In the genomic region with DNA sequence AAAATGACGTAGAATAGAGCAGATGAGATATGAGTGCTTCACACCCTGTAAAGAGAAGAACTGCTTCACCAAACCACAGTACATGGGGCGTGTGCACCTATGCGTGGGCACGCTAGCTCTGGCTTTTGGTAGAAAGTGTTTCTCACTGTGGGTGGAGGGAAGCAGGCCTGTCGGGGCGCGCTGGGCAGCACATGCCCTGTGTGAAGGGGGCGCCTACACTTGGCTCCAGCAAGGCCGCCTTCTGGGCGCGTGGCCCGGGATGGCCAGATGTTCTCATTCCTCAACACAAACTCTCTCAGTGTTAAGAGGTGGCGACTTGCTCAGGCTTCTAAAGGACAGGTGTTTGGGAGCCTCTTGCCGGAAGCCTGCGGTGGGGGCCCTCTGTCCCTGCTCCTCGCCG, we compare ENCODE assay signal across 19 cellular contexts.
DNase-seq lines count a peak whose midpoint lies in the region; ATAC-seq and TF ChIP-seq lines count a peak whose summit lies in the region.
"Had no signal": no experiment of that assay in that cellular context is flagged by ENCODE, and none has a peak within 500 bp of the region (broad histone marks: within the 10 kb centered on the region; RNA-seq: fewer than 3 reads in every experiment).

No MANE protein-coding gene starts in this region.

- no peak overlapping the region for H3K27ac ChIP-seq in HEK293 (ENCODE audit: extremely low read depth, low read depth, low read length)
- H3K27ac ChIP-seq in mammary epithelial cell (ENCODE audit: insufficient read depth, low read depth, low read length) = no peak overlapping the region
- no peak overlapping the region for H3K27ac ChIP-seq in neuronal stem cell (replicated peaks; ENCODE audit: low read length)
- H3K27ac ChIP-seq: BLaER1 treated with 17β-estradiol and CSF1 and Interleukin-3, amounts not matched to agents 10 nM and 100 nM; HL-60 had no signal

- H3K27ac Mint-ChIP-seq in activated T-helper 2 cell treated with anti-CD3 and anti-CD28 coated beads, Interferon-gamma antibody, Interleukin-2, Interleukin-4, amounts not matched to agents 10 μg/mL and 5 μg/mL and 100 μg/mL, durations not matched to agents 14 hours and 24 hours and 36 hours = no peak overlapping the region

- H3K27me3 ChIP-seq in mammary epithelial cell (ENCODE audit: insufficient read depth, low read length) (peaks cover 4% of the 10 kb centered on the region), neuronal stem cell (ENCODE audit: control insufficient read depth in 3 of 3, insufficient read depth in 3 of 3, low read depth in 1 of 3, low read length in 3 of 3) (peaks cover 0 to 3% (median 0%) of the 10 kb centered on the region in 3 experiments)
- H3K27me3 ChIP-seq: BLaER1 treated with 17β-estradiol and CSF1 and Interleukin-3, amounts not matched to agents 10 nM and 100 nM; MG63 had no signal

- TF ChIP-seq CTCF in HEK293 (tag by site-specific recombination; IDR thresholded peaks at IDR 0.05) (no peak), mammary epithelial cell (conservative IDR thresholded peaks at IDR 0.05 in 1 of 2, IDR thresholded peaks at IDR 0.05 in 1 of 2; ENCODE audit: extremely low read depth in 1 of 2, insufficient read depth in 1 of 2, low read depth in 1 of 2, low read length in 2 of 2) (no peak)

- H2BK5ac ChIP-seq in neuronal stem cell (ENCODE audit: low read length) = no peak overlapping the region

- no peak overlapping the region for H3K9ac ChIP-seq in mammary epithelial cell (ENCODE audit: insufficient read depth, low read length)
- H3K9ac ChIP-seq in neuronal stem cell (ENCODE audit: low read depth, low read length, poor library complexity) = no peak overlapping the region
- H3K9ac ChIP-seq: BLaER1 treated with 17β-estradiol and CSF1 and Interleukin-3, amounts not matched to agents 10 nM and 100 nM had no signal

- H3K36me3 ChIP-seq in HEK293 (ENCODE audit: control insufficient read depth in 2 of 2, insufficient read depth in 1 of 2, low read length in 2 of 2) (no peaks in the 10 kb centered on the region), mammary epithelial cell (ENCODE audit: insufficient read depth, low read length) (no peaks in the 10 kb centered on the region), neuronal stem cell (replicated peaks in 1 of 2; ENCODE audit: control insufficient read depth in 2 of 2, insufficient read depth in 2 of 2, low read length in 2 of 2) (no peaks in the 10 kb centered on the region)
- H3K36me3 ChIP-seq: BLaER1 treated with 17β-estradiol and CSF1 and Interleukin-3, amounts not matched to agents 10 nM and 100 nM; MG63 had no signal

- peak overlapping the region; percentile 77 for H3K18ac ChIP-seq in neuronal stem cell (ENCODE audit: low read length)

- no peaks in the 10 kb centered on the region for H4K20me1 ChIP-seq in mammary epithelial cell (ENCODE audit: insufficient read depth, low read length)
- H4K20me1 ChIP-seq: BLaER1 treated with 17β-estradiol and CSF1 and Interleukin-3, amounts not matched to agents 10 nM and 100 nM had no signal

- DNase-seq in mammary epithelial cell = peak; percentile 84
- peak; percentile 10 for DNase-seq in fibroblast of gingiva (ENCODE audit: low read depth)
- no peak for DNase-seq in neuronal stem cell (ENCODE audit: low spot score)
- no peak for DNase-seq in C1 segment of cervical spinal cord (lab: John Stamatoyannopoulos, UW)
- DNase-seq in activated T-helper 2 cell treated with anti-CD3 and anti-CD28 coated beads, Interferon-gamma antibody, Interleukin-2, Interleukin-4, amounts not matched to agents 10 μg/mL and 5 μg/mL and 100 μg/mL, durations not matched to agents 14 hours and 24 hours and 36 hours (ENCODE audit: low spot score) = no peak
- DNase-seq in mucosa of gallbladder (ENCODE audit: low spot score) = no peak
- DNase-seq: CD8-positive, alpha-beta memory T cell; DMS79; Karpas-422; MG63; NCI-H1048; NCI-H146; NCI-H2029 treated with DMSO at 0.1 percent for 48 hours; NCI-H2171 treated with DMSO at 0.1 percent for 48 hours; NK-92 treated with Interleukin-12 subunit alpha and Interleukin-12 subunit beta, amount 100 ng/mL, for 24 hours had no signal

- no peaks in the 10 kb centered on the region for H3K79me1 ChIP-seq in neuronal stem cell (ENCODE audit: low read depth, low read length)

- H3K4me3 ChIP-seq in HEK293 (ENCODE audit: low read depth, low read length) (no peak overlapping the region), mammary epithelial cell (replicated peaks in 1 of 3; ENCODE audit: insufficient read depth in 1 of 3, low read depth in 2 of 3, low read length in 3 of 3) (no peak overlapping the region), neuronal stem cell (ENCODE audit: low read length in 2 of 2) (no peak overlapping the region)
- H3K4me3 ChIP-seq: BLaER1 treated with 17β-estradiol and CSF1 and Interleukin-3, amounts not matched to agents 10 nM and 100 nM; MG63 had no signal

- in situ Hi-C loops in mammary epithelial cell (cut with MboI; ENCODE audit: low sequenced_read_pairs in 2 of 2) = no loop called here

- H3K4me2 ChIP-seq in mammary epithelial cell (ENCODE audit: insufficient read depth, low read depth, low read length) (peak overlapping the region; percentile 48), neuronal stem cell (ENCODE audit: insufficient read depth, low read length, poor library complexity, severe bottlenecking) (no peak overlapping the region)
- H3K4me2 ChIP-seq: BLaER1 treated with 17β-estradiol and CSF1 and Interleukin-3, amounts not matched to agents 10 nM and 100 nM had no signal

- dilution Hi-C loops in mammary epithelial cell (cut with HindIII; ENCODE audit: low sequenced_read_pairs) = no loop called here

- no peaks in the 10 kb centered on the region for H3K36me3 Mint-ChIP-seq in activated T-helper 2 cell treated with anti-CD3 and anti-CD28 coated beads, Interferon-gamma antibody, Interleukin-2, Interleukin-4, amounts not matched to agents 10 μg/mL and 5 μg/mL and 100 μg/mL, durations not matched to agents 14 hours and 24 hours and 36 hours (ENCODE audit: low read depth)
- H3K36me3 Mint-ChIP-seq: CD8-positive, alpha-beta memory T cell had no signal

- WGBS in mammary epithelial cell (ENCODE audit: low coverage, missing lambda C conversion rate) = 6% methylated on average over 12 of the region's 17 CpGs
- WGBS in neuronal stem cell (ENCODE audit: extremely low coverage in 2 of 2, insufficient read length in 2 of 2, insufficient replicate concordance in 1 of 2), 2 donors = no CpG with 5 or more reads among the region's 17 CpGs

- no peaks in the 10 kb centered on the region for H3K27me3 Mint-ChIP-seq in activated T-helper 2 cell treated with anti-CD3 and anti-CD28 coated beads, Interferon-gamma antibody, Interleukin-2, Interleukin-4, amounts not matched to agents 10 μg/mL and 5 μg/mL and 100 μg/mL, durations not matched to agents 14 hours and 24 hours and 36 hours (ENCODE audit: low read depth)

- no TSS peak for BruUV-seq in mammary epithelial cell (replicated peaks; lab: Mats Ljungman, UMichigan)

- no peaks in the 10 kb centered on the region for H3K79me2 ChIP-seq in mammary epithelial cell (ENCODE audit: insufficient read depth, low read length)

- no peak overlapping the region for H2BK15ac ChIP-seq in neuronal stem cell (ENCODE audit: low read length)

- CTCF ChIA-PET in HEK293 (lab: Yijun Ruan, JAX) = interaction anchor here (1.0 to 1.3 kb wide), 2 partner anchors 9 to 143 kb away, joined by 5 to 6 read pairs; no protein-coding TSS in a partner anchor
- CTCF ChIA-PET in mammary epithelial cell (lab: Charles Lee; ENCODE audit: low non-redundant PET) = no interaction called here

- peak overlapping the region; percentile 11 for H3K23ac ChIP-seq in neuronal stem cell (ENCODE audit: low read depth, low read length, poor library complexity)

- no peak overlapping the region for H4K91ac ChIP-seq in neuronal stem cell (ENCODE audit: low read depth, low read length, poor library complexity)

- peak overlapping the region; percentile 49 for H4K8ac ChIP-seq in neuronal stem cell (ENCODE audit: low read depth, low read length)

- no peak overlapping the region for H3K4me3 Mint-ChIP-seq in activated T-helper 2 cell treated with anti-CD3 and anti-CD28 coated beads, Interferon-gamma antibody, Interleukin-2, Interleukin-4, amounts not matched to agents 10 μg/mL and 5 μg/mL and 100 μg/mL, durations not matched to agents 14 hours and 24 hours and 36 hours (ENCODE audit: low read depth)
- H3K4me3 Mint-ChIP-seq: CD8-positive, alpha-beta memory T cell had no signal

- ATAC-seq in HG03432 (IDR thresholded peaks at IDR 0.05; ENCODE audit: unreplicated experiment) = no peak

- H3K9me3 Mint-ChIP-seq in activated T-helper 2 cell treated with anti-CD3 and anti-CD28 coated beads, Interferon-gamma antibody, Interleukin-2, Interleukin-4, amounts not matched to agents 10 μg/mL and 5 μg/mL and 100 μg/mL, durations not matched to agents 14 hours and 24 hours and 36 hours = no peaks in the 10 kb centered on the region
- H3K9me3 Mint-ChIP-seq: CD8-positive, alpha-beta memory T cell had no signal

- no peak overlapping the region for H2BK12ac ChIP-seq in neuronal stem cell (ENCODE audit: low read length)

- H2BK120ac ChIP-seq in neuronal stem cell (ENCODE audit: low read depth, low read length) = no peak overlapping the region

- no peak overlapping the region for H3K4ac ChIP-seq in neuronal stem cell (ENCODE audit: low read length)

- peak overlapping the region; percentile 50 for H2AK5ac ChIP-seq in neuronal stem cell (ENCODE audit: low read depth, low read length)

- POLR2A ChIA-PET in HEK293 (lab: Yijun Ruan, JAX) = no interaction called here

- H3K14ac ChIP-seq in neuronal stem cell (ENCODE audit: low read length) = no peak overlapping the region

- H2AFZ ChIP-seq in mammary epithelial cell (ENCODE audit: low read depth, low read length) = peak overlapping the region; percentile 2
- no peak overlapping the region for H2AFZ ChIP-seq in neuronal stem cell (ENCODE audit: low read length)

- no peaks in the 10 kb centered on the region for H3K9me3 ChIP-seq in HEK293 (ENCODE audit: control insufficient read depth, insufficient read depth, low read depth, low read length)
- H3K9me3 ChIP-seq in mammary epithelial cell (replicated peaks; ENCODE audit: insufficient read depth, low read length) = no peaks in the 10 kb centered on the region
- H3K9me3 ChIP-seq in neuronal stem cell (replicated peaks in 1 of 2; ENCODE audit: control insufficient read depth in 2 of 2, insufficient read depth in 1 of 2, low read depth in 1 of 2, low read length in 2 of 2) = no peaks in the 10 kb centered on the region
- H3K9me3 ChIP-seq: BLaER1 treated with 17β-estradiol and CSF1 and Interleukin-3, amounts not matched to agents 10 nM and 100 nM; MG63 had no signal

- no peaks in the 10 kb centered on the region for H3K4me1 Mint-ChIP-seq in activated T-helper 2 cell treated with anti-CD3 and anti-CD28 coated beads, Interferon-gamma antibody, Interleukin-2, Interleukin-4, amounts not matched to agents 10 μg/mL and 5 μg/mL and 100 μg/mL, durations not matched to agents 14 hours and 24 hours and 36 hours (ENCODE audit: low read depth)
- H3K4me1 Mint-ChIP-seq: CD8-positive, alpha-beta memory T cell had no signal

- intact Hi-C loops in mammary epithelial cell (cut with micrococcal nuclease) = no loop called here
- intact Hi-C loops in activated T-helper 2 cell treated with anti-CD3 and anti-CD28 coated beads, Interferon-gamma antibody, Interleukin-2, Interleukin-4, amounts not matched to agents 10 μg/mL and 5 μg/mL and 100 μg/mL, durations not matched to agents 14 hours and 24 hours and 36 hours (cut with micrococcal nuclease) = no loop called here

- H3K4me1 ChIP-seq in HEK293 (ENCODE audit: control insufficient read depth, insufficient read depth, low read length) = no peaks in the 10 kb centered on the region
- H3K4me1 ChIP-seq in mammary epithelial cell (ENCODE audit: insufficient read depth, low read length) = peaks cover 13% of the 10 kb centered on the region
- peaks cover 4 to 6% of the 10 kb centered on the region in 2 donors for H3K4me1 ChIP-seq in neuronal stem cell (ENCODE audit: control insufficient read depth in 2 of 2, insufficient read depth in 1 of 2, low read depth in 1 of 2, low read length in 2 of 2)

Comparison
In these comparisons a context has a peak if more than half of its experiments do, and no peak if none do; other contexts are left out.
1. DNase-seq: peak in mammary epithelial cell (single experiment) and fibroblast of gingiva (single experiment); none in neuronal stem cell (single experiment), C1 segment of cervical spinal cord (0 of 14), activated T-helper 2 cell treated with anti-CD3 and anti-CD28 coated beads, Interferon-gamma antibody, Interleukin-2, Interleukin-4, amounts not matched to agents 10 μg/mL and 5 μg/mL and 100 μg/mL, durations not matched to agents 14 hours and 24 hours and 36 hours (single experiment) and mucosa of gallbladder (single experiment).